18 cellular contexts compared by ENCODE assay signal in genomic region chr3:124888482-124889441, GRCh38. TPM values are rescaled to one million over a fixed set of nuclear protein-coding genes. Genes with fewer than 3 reads are reported as not detected.
A peak's percentile ranks its signal among the peaks of the same experiment; 100 is the strongest.
DNase-seq lines count a peak whose midpoint lies in the region; ATAC-seq and TF ChIP-seq lines count a peak whose summit lies in the region.
"Had no signal": no experiment of that assay in that cellular context is flagged by ENCODE, and none has a peak within 500 bp of the region (broad histone marks: within the 10 kb centered on the region; RNA-seq: fewer than 3 reads in every experiment).

No MANE protein-coding gene starts in this region.

- no CpG with 5 or more reads among the region's 8 CpGs for WGBS in iPS DF 6.9 (ENCODE audit: insufficient coverage, insufficient read length)
- 73 to 76% (median 75%) methylated on average over 8 of the region's 8 CpGs for WGBS in heart left ventricle, 4 donors

- no peak for TF ChIP-seq POLR2A in heart left ventricle (IDR thresholded peaks at IDR 0.05)

- H3K4me1 ChIP-seq in iPS DF 6.9 (ENCODE audit: control insufficient read depth, insufficient read depth, low read length) (peaks cover 7% of the 10 kb centered on the region; the same call in 1 of the 2 replicates), subcutaneous abdominal adipose tissue (ENCODE audit: control insufficient read depth in 5 of 5, insufficient read depth in 5 of 5, low read length in 5 of 5) (peaks cover 4 to 36% (median 28%) of the 10 kb centered on the region in 5 donors), heart left ventricle (peaks cover 0 to 34% (median 19%) of the 10 kb centered on the region in 12 donors)

- no peak overlapping the region for H3K27ac Mint-ChIP-seq in activated naive CD4-positive, alpha-beta T cell treated with anti-CD3 and anti-CD28 coated beads for 36 hours
- no peak overlapping the region for H3K27ac Mint-ChIP-seq in T-helper 17 cell

- no peak for ATAC-seq in T-helper 17 cell
- ATAC-seq in heart left ventricle = no peak
- ATAC-seq: gastrocnemius medialis, left lobe of liver had no signal

- no peaks in the 10 kb centered on the region for H3K4me1 Mint-ChIP-seq in activated naive CD4-positive, alpha-beta T cell treated with anti-CD3 and anti-CD28 coated beads for 36 hours (ENCODE audit: low read depth)
- H3K4me1 Mint-ChIP-seq in T-helper 17 cell = peaks cover 10% of the 10 kb centered on the region

- H3K9me3 ChIP-seq in T-helper 17 cell (ENCODE audit: control insufficient read depth, low read length, poor library complexity, severe bottlenecking) (no peaks in the 10 kb centered on the region), iPS DF 6.9 (ENCODE audit: control insufficient read depth, insufficient read depth, low read length) (no peaks in the 10 kb centered on the region), subcutaneous abdominal adipose tissue (ENCODE audit: control insufficient read depth in 5 of 5, low read length in 5 of 5) (no peaks in the 10 kb centered on the region), heart left ventricle (no peaks in the 10 kb centered on the region)
- H3K9me3 ChIP-seq: gastrocnemius medialis, Peyer's patch, uterus had no signal

- no peaks in the 10 kb centered on the region for H3K36me3 Mint-ChIP-seq in activated naive CD4-positive, alpha-beta T cell treated with anti-CD3 and anti-CD28 coated beads for 36 hours (ENCODE audit: low read depth)
- peaks cover 2% of the 10 kb centered on the region for H3K36me3 Mint-ChIP-seq in T-helper 17 cell (ENCODE audit: low read depth)

- H3K4me3 Mint-ChIP-seq in activated naive CD4-positive, alpha-beta T cell treated with anti-CD3 and anti-CD28 coated beads for 36 hours = peak overlapping the region; percentile 59
- peak overlapping the region; percentile 77 for H3K4me3 Mint-ChIP-seq in T-helper 17 cell

- H3K27ac ChIP-seq in iPS DF 6.9 (ENCODE audit: low read length) = peak overlapping the region; percentile 7
- peak overlapping the region; percentile 11 for H3K27ac ChIP-seq in subcutaneous abdominal adipose tissue (ENCODE audit: low read depth, low read length)
- peak overlapping the region in 1 of 12 donors; percentile 19 for H3K27ac ChIP-seq in heart left ventricle

- H3K27me3 Mint-ChIP-seq in activated naive CD4-positive, alpha-beta T cell treated with anti-CD3 and anti-CD28 coated beads for 36 hours (ENCODE audit: low read depth) = peaks cover 30% of the 10 kb centered on the region
- peaks cover 40% of the 10 kb centered on the region for H3K27me3 Mint-ChIP-seq in T-helper 17 cell

- H3K36me3 ChIP-seq in iPS DF 6.9 (ENCODE audit: control insufficient read depth, insufficient read depth, low read length) = no peaks in the 10 kb centered on the region
- peaks cover 0 to 2% (median 0%) of the 10 kb centered on the region in 5 donors for H3K36me3 ChIP-seq in subcutaneous abdominal adipose tissue (ENCODE audit: control insufficient read depth in 5 of 5, insufficient read depth in 5 of 5, low read length in 5 of 5)
- no peaks in the 10 kb centered on the region for H3K36me3 ChIP-seq in heart left ventricle
- H3K36me3 ChIP-seq: gastrocnemius medialis, Peyer's patch, uterus had no signal

- H3K27me3 ChIP-seq in iPS DF 6.9 (ENCODE audit: control insufficient read depth, insufficient read depth, low read length) (no peaks in the 10 kb centered on the region), subcutaneous abdominal adipose tissue (ENCODE audit: control insufficient read depth in 5 of 5, insufficient read depth in 4 of 5, low read length in 5 of 5) (no peaks in the 10 kb centered on the region), heart left ventricle (peaks cover 0 to 15% (median 0%) of the 10 kb centered on the region in 9 donors)
- H3K27me3 ChIP-seq: gastrocnemius medialis, Peyer's patch, uterus had no signal

- no peaks in the 10 kb centered on the region for H3K9me3 Mint-ChIP-seq in activated naive CD4-positive, alpha-beta T cell treated with anti-CD3 and anti-CD28 coated beads for 36 hours

- intact Hi-C loops in activated naive CD4-positive, alpha-beta T cell treated with anti-CD3 and anti-CD28 coated beads for 36 hours (cut with micrococcal nuclease) = no loop called here
- intact Hi-C loops in heart left ventricle (cut with DNase I) = loop anchor here in 8 of 10 donors (5.0 to 10.0 kb wide), 5 partner anchors 51 to 116 kb away; no protein-coding TSS in a partner anchor

- CTCF ChIA-PET in activated naive CD4-positive, alpha-beta T cell treated with anti-CD3 and anti-CD28 coated beads for 36 hours (lab: Charles Lee) = interaction anchor here (1.5 to 2.3 kb wide), 2 partner anchors 13 to 14 kb away, joined by 5 to 13 read pairs; no protein-coding TSS in a partner anchor

- TF ChIP-seq CTCF in heart left ventricle (IDR thresholded peaks at IDR 0.05) = no peak

- no peak for DNase-seq in activated naive CD4-positive, alpha-beta T cell treated with anti-CD3 and anti-CD28 coated beads for 36 hours
- no peak for DNase-seq in activated naive CD4-positive, alpha-beta T cell (lab: John Stamatoyannopoulos, UW)
- DNase-seq in T-helper 17 cell (no peak), iPS DF 6.9 (ENCODE audit: low read depth, low spot score) (no peak), heart left ventricle (no peak), NCI-H187 (lab: John Stamatoyannopoulos, UW) (no peak), SK-N-DZ (ENCODE audit: low spot score) (no peak)
- DNase-seq: anterior cingulate cortex; gastrocnemius medialis; NCI-H1092 treated with DMSO at 0.1 percent for 48 hours; NCI-H226; nucleus accumbens; Peyer's patch; stimulated activated CD8-positive, alpha-beta memory T cell treated with anti-CD3 and anti-CD28 coated beads, Interleukin-4, amount 100 ng/mL, for 48 hours; uterus had no signal

- H3K9ac ChIP-seq in subcutaneous abdominal adipose tissue (ENCODE audit: low read length in 5 of 5) = no peak overlapping the region

- no peak overlapping the region for H3K4me3 ChIP-seq in iPS DF 6.9 (ENCODE audit: low read length)
- H3K4me3 ChIP-seq in subcutaneous abdominal adipose tissue (ENCODE audit: low read depth in 1 of 5, low read length in 5 of 5) = no peak overlapping the region
- no peak overlapping the region for H3K4me3 ChIP-seq in heart left ventricle

RNA-seq across cellular contexts. Expression of gene ITGB5, which starts 1.6 kb away (rescaled TPM):
- under 1 TPM; 0.31 to 0.59 TPM for total RNA-seq in activated naive CD4-positive, alpha-beta T cell treated with anti-CD3 and anti-CD28 coated beads for 36 hours
- total RNA-seq in T-helper 17 cell (10 to 100 TPM in 1 of 2 donors, 1 to 10 TPM in 1; 3.1 to 61.3 TPM), heart left ventricle (100 to 1,000 TPM in 8 of 9 donors, 10 to 100 TPM in 1; 96.3 to 223 (median 118) TPM)
- polyA plus RNA-seq in heart left ventricle = 100 to 1,000 TPM in 1 of 2 donors, 10 to 100 TPM in 1; 23.1 to 159 TPM
- 27.9 and 33.4 TPM in 2 replicates for polyA plus RNA-seq in SK-N-DZ (2014; cell fraction: cytosol; rRNA removed)
- polyA plus RNA-seq in SK-N-DZ (2014; cell fraction: nucleus; rRNA removed) = 13.8 and 19.2 TPM in 2 replicates
- total RNA-seq: T-helper 2 cell treated with Interferon-gamma antibody and Interleukin-4, amounts not matched to agents 100 ng/mL and 5 ng/mL, for 36 hours had no signal

RNA-seq across cellular contexts. Expression of gene MUC13, which starts 45.8 kb away (rescaled TPM):
- total RNA-seq in activated naive CD4-positive, alpha-beta T cell treated with anti-CD3 and anti-CD28 coated beads for 36 hours = not detected
- under 1 TPM in 1 of 2 donors, not detected in 1; 0.45 TPM for total RNA-seq in T-helper 17 cell
- under 1 TPM in 1 of 9 donors, not detected in 8; 0.08 TPM for total RNA-seq in heart left ventricle
- polyA plus RNA-seq in heart left ventricle = under 1 TPM in 1 of 2 donors, not detected in 1; 0.15 TPM
- 0.10 TPM in 1 of 2 replicates, not detected in the other for polyA plus RNA-seq in SK-N-DZ (2014; cell fraction: cytosol; rRNA removed)
- not detected in 2 replicates for polyA plus RNA-seq in SK-N-DZ (2014; cell fraction: nucleus; rRNA removed)
- total RNA-seq: T-helper 2 cell treated with Interferon-gamma antibody and Interleukin-4, amounts not matched to agents 100 ng/mL and 5 ng/mL, for 36 hours had no signal
